Comparison of ENCODE assay signal across 32 cellular contexts in genomic region chr1:109261578-109261977, GRCh38. TPM values are rescaled to one million over a fixed set of nuclear protein-coding genes. Genes with fewer than 3 reads are reported as not detected.
"Had no signal": no experiment of that assay in that cellular context is flagged by ENCODE, and none has a peak within 500 bp of the region (broad histone marks: within the 10 kb centered on the region; RNA-seq: fewer than 3 reads in every experiment).

No MANE protein-coding gene starts in this region.

- H3K9me3 ChIP-seq: esophagus muscularis mucosa, gastroesophageal sphincter, heart left ventricle, left ventricle myocardium inferior, lower lobe of right lung, psoas muscle, sigmoid colon, stomach, testis, tibial artery had no signal

- H3K4me3 Mint-ChIP-seq: endodermal cell; natural killer cell; stimulated activated effector memory CD8-positive, alpha-beta T cell treated with anti-CD3 and anti-CD28 coated beads, Interleukin-12 subunit alpha, Interleukin-12 subunit beta, amount 100 ng/mL, for 72 hours; type B pancreatic cell had no signal

- H3K4me2 ChIP-seq: hepatocyte had no signal

- H3K36me3 ChIP-seq: heart left ventricle, left ventricle myocardium inferior, lower lobe of right lung had no signal

- H3K79me2 ChIP-seq: hepatocyte had no signal

- H3K4me1 ChIP-seq: psoas muscle had no signal

- H3K4me3 ChIP-seq: coronary artery, esophagus muscularis mucosa, gastroesophageal sphincter, heart left ventricle, hepatocyte, left ventricle myocardium inferior, lower lobe of right lung, psoas muscle, sigmoid colon, stomach, testis, tibial artery had no signal

- H3K27ac Mint-ChIP-seq: endodermal cell; natural killer cell; stimulated activated effector memory CD8-positive, alpha-beta T cell treated with anti-CD3 and anti-CD28 coated beads, Interleukin-12 subunit alpha, Interleukin-12 subunit beta, amount 100 ng/mL, for 72 hours; type B pancreatic cell had no signal

- ATAC-seq: foreskin keratinocyte; gastroesophageal sphincter; heart left ventricle; left colon; lower lobe of right lung; natural killer cell; psoas muscle; right cardiac atrium; stimulated activated effector memory CD8-positive, alpha-beta T cell treated with anti-CD3 and anti-CD28 coated beads, Interleukin-12 subunit alpha, Interleukin-12 subunit beta, amount 100 ng/mL, for 72 hours had no signal

- H3K27me3 Mint-ChIP-seq: type B pancreatic cell had no signal

- H3K27me3 ChIP-seq: esophagus muscularis mucosa, foreskin keratinocyte, gastroesophageal sphincter, heart left ventricle, hepatocyte, sigmoid colon, stomach, testis, tibial artery had no signal

- H3K9me3 Mint-ChIP-seq: endodermal cell; natural killer cell; stimulated activated effector memory CD8-positive, alpha-beta T cell treated with anti-CD3 and anti-CD28 coated beads, Interleukin-12 subunit alpha, Interleukin-12 subunit beta, amount 100 ng/mL, for 72 hours; type B pancreatic cell had no signal

- H2AFZ ChIP-seq: hepatocyte had no signal

- H3K27ac ChIP-seq: coronary artery, esophagus muscularis mucosa, foreskin keratinocyte, gastroesophageal sphincter, heart left ventricle, hepatocyte, left ventricle myocardium inferior, lower lobe of right lung, psoas muscle, sigmoid colon, stomach, testis, tibial artery had no signal

- H3K36me3 Mint-ChIP-seq: natural killer cell; stimulated activated effector memory CD8-positive, alpha-beta T cell treated with anti-CD3 and anti-CD28 coated beads, Interleukin-12 subunit alpha, Interleukin-12 subunit beta, amount 100 ng/mL, for 72 hours had no signal

- DNase-seq: dermis blood vessel endothelial cell; endodermal cell; foreskin keratinocyte; left colon; left ventricle myocardium inferior; lower lobe of right lung; natural killer cell; sigmoid colon; stimulated activated CD4-positive, alpha-beta T cell treated with anti-CD3 and anti-CD28 coated beads, Interleukin-2, amount 100 ng/mL, for 24 hours; stimulated activated CD4-positive, alpha-beta T cell treated with anti-CD3 and anti-CD28 coated beads, Interleukin-4, amount 100 ng/mL, for 24 hours; stimulated activated naive CD4-positive, alpha-beta T cell treated with Interleukin-2 at 50 U/mL for 16 hours; stomach; testis; tibial artery had no signal

RNA-seq across cellular contexts. Expression of gene MYBPHL, which starts 45.2 kb away (rescaled TPM):
- total RNA-seq: dermis blood vessel endothelial cell, endodermal cell, endothelial cell of umbilical vein, epithelial cell of proximal tubule, esophagus muscularis mucosa, fibroblast of lung, kidney epithelial cell, left colon, mononuclear cell, natural killer cell, osteocyte, renal cortical epithelial cell, sigmoid colon, stomach, subcutaneous adipose tissue, urinary bladder had no signal
- polyA plus RNA-seq: endothelial cell of umbilical vein, fibroblast of lung, sigmoid colon had no signal
